ENCODE assay signal across 8 cellular contexts in genomic region chr6:41920921-41921711, GRCh38. TPM values are rescaled to one million over a fixed set of nuclear protein-coding genes. Genes with fewer than 3 reads are reported as not detected.
DNase-seq lines count a peak whose midpoint lies in the region; ATAC-seq and TF ChIP-seq lines count a peak whose summit lies in the region.

Gene BYSL, plus strand, starts transcription at chr6:41921499. Its CDS starts 64 bp downstream, at chr6:41921563.
Gene MED20, minus strand, starts transcription at chr6:41921139. Its CDS starts 121 bp downstream, at chr6:41921018.

- peak within 1 kb of the TSS; percentile 97 for H3K4me3 Mint-ChIP-seq in T-helper 1 cell treated with Interleukin-12 subunit alpha and Interleukin-12 subunit beta and Interleukin-4 antibody, amounts not matched to agents 30 μg/mL and 1 μg/mL, for 36 hours

- H3K4me1 ChIP-seq in psoas muscle (peaks cover 30% of the 10 kb centered on the region), uterus (peaks cover 2 to 7% of the 10 kb centered on the region in 2 donors)

- H3K27ac Mint-ChIP-seq in T-helper 1 cell treated with Interleukin-12 subunit alpha and Interleukin-12 subunit beta and Interleukin-4 antibody, amounts not matched to agents 30 μg/mL and 1 μg/mL, for 36 hours: peak within 1 kb of the TSS; percentile 99

- H3K4me3 ChIP-seq in psoas muscle: peak within 1 kb of the TSS; percentile 87
- peak within 1 kb of the TSS; percentile 65 to 89 for H3K4me3 ChIP-seq in uterus

- no peaks in the 10 kb centered on the region for H3K9me3 Mint-ChIP-seq in T-helper 1 cell treated with Interleukin-12 subunit alpha and Interleukin-12 subunit beta and Interleukin-4 antibody, amounts not matched to agents 30 μg/mL and 1 μg/mL, for 36 hours

- H3K4me1 Mint-ChIP-seq in T-helper 1 cell treated with Interleukin-12 subunit alpha and Interleukin-12 subunit beta and Interleukin-4 antibody, amounts not matched to agents 30 μg/mL and 1 μg/mL, for 36 hours (ENCODE audit: low read depth): peaks cover 45% of the 10 kb centered on the region

- ATAC-seq in HG02885 (IDR thresholded peaks at IDR 0.05; ENCODE audit: poor library complexity, unreplicated experiment) (peak; percentile 94), left ventricle myocardium superior (peak; percentile 99), psoas muscle (peak; percentile 97 to 99 (median 98))

- peaks cover 29% of the 10 kb centered on the region for H3K36me3 Mint-ChIP-seq in T-helper 1 cell treated with Interleukin-12 subunit alpha and Interleukin-12 subunit beta and Interleukin-4 antibody, amounts not matched to agents 30 μg/mL and 1 μg/mL, for 36 hours (ENCODE audit: low read depth)

- WGBS in psoas muscle, 3 donors: 0 to 1% (median 0%) methylated on average over 53 to 55 of the region's 55 CpGs

- DNase-seq in NCI-H1694 (lab: John Stamatoyannopoulos, UW): peak; percentile 84
- DNase-seq in amygdala (lab: John Stamatoyannopoulos, UW): peak; percentile 82 to 99 (median 94)
- DNase-seq in left ventricle myocardium superior: peak; percentile 95
- peak; percentile 92 to 96 for DNase-seq in psoas muscle
- peak; percentile 92 to 94 for DNase-seq in uterus

- H3K9me3 ChIP-seq in psoas muscle (no peaks in the 10 kb centered on the region), uterus (no peaks in the 10 kb centered on the region)

- TF ChIP-seq CTCF in psoas muscle (IDR thresholded peaks at IDR 0.05) (peak; percentile 96), uterus (IDR thresholded peaks at IDR 0.05) (peak; percentile 93 to 100 (median 96))

- H3K27me3 Mint-ChIP-seq in T-helper 1 cell treated with Interleukin-12 subunit alpha and Interleukin-12 subunit beta and Interleukin-4 antibody, amounts not matched to agents 30 μg/mL and 1 μg/mL, for 36 hours (ENCODE audit: low read depth): no peaks in the 10 kb centered on the region

- intact Hi-C loops in left ventricle myocardium superior (cut with micrococcal nuclease): loop anchor here (5.0 kb wide), 1 partner anchor 129 kb away; no protein-coding TSS in a partner anchor
- intact Hi-C loops in psoas muscle (cut with DNase I): loop anchor here (2.0 to 5.0 kb wide), 2 partner anchors 134 to 296 kb away; partner anchors contain the start of genes MRPS10 (in 2 of the 2) and TOMM6 (in 2 of the 2)
- intact Hi-C loops in uterus (cut with DNase I; ENCODE audit: low total_unique reads): loop anchor here (10.0 kb wide), 1 partner anchor 136 kb away; the partner anchor contains the start of genes PRICKLE4 and TOMM6

- no peaks in the 10 kb centered on the region for H3K27me3 ChIP-seq in psoas muscle (ENCODE audit: insufficient read depth in 3 of 3, low read length in 2 of 3)
- no peaks in the 10 kb centered on the region for H3K27me3 ChIP-seq in uterus

- TF ChIP-seq POLR2A in GM15510 (IDR thresholded peaks at IDR 0.05; ENCODE audit: borderline replicate concordance, extremely low read depth, insufficient read length) (peak; percentile 54), uterus (IDR thresholded peaks at IDR 0.05) (peak; percentile 30 to 48)

- H3K27ac ChIP-seq in psoas muscle (peak within 1 kb of the TSS; percentile 99), uterus (peak within 1 kb of the TSS; percentile 96 to 97)

- H3K36me3 ChIP-seq in psoas muscle (ENCODE audit: insufficient read depth in 1 of 2, low read depth in 1 of 2) (peaks cover 2 to 30% of the 10 kb centered on the region in 2 donors), uterus (no peaks in the 10 kb centered on the region)

RNA-seq across cellular contexts. Expression of gene BYSL, which starts in this region (rescaled TPM):
- total RNA-seq in left ventricle myocardium superior (8.4 TPM), psoas muscle (10 to 100 TPM; 20.3 to 47.5 (median 35.2) TPM), uterus (10 to 100 TPM in 3 of 4 donors, under 1 TPM in 1; 0.51 to 20.5 (median 18.0) TPM)
- polyA plus RNA-seq in psoas muscle: 10 to 100 TPM; 29.0 to 55.5 (median 30.1) TPM

RNA-seq across cellular contexts. Expression of gene MED20, which starts in this region (rescaled TPM):
- total RNA-seq in left ventricle myocardium superior: 18.7 TPM
- total RNA-seq in psoas muscle: 10 to 100 TPM; 12.9 to 19.6 (median 15.0) TPM
- polyA plus RNA-seq in psoas muscle: 10 to 100 TPM in 2 of 3 donors, 1 to 10 TPM in 1; 9.2 to 28.1 (median 18.5) TPM
- 10 to 100 TPM in 3 of 4 donors, 1 to 10 TPM in 1; 1.0 to 36.8 (median 17.3) TPM for total RNA-seq in uterus

Comparison
In these comparisons a context has a peak if more than half of its experiments do, and no peak if none do; other contexts are left out.
1. Peak in every context shown above with its lines: DNase-seq, ATAC-seq, H3K4me3 ChIP-seq and H3K27ac ChIP-seq.